8 cellular contexts compared by ENCODE assay signal in the genomic region with DNA sequence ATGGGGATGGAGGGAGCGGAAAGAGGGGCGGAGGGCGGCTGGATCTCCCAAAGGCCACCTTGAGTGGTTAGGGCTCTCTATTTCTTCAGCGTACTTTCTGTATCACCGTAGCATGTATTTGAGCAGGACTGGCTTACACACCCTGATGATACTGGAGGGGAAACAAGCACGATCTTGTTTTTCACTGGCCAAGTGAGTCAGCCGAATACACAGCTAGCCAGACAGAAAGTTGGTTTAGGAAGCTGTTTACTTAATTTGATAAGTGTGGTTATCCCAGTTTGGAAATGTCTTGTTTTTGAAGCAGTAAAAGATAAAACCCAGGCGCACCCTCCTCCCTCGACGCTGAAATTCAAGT. TPM values are rescaled to one million over a fixed set of nuclear protein-coding genes. Genes with fewer than 3 reads are reported as not detected.
DNase-seq lines count a peak whose midpoint lies in the region; ATAC-seq, FAIRE-seq and TF ChIP-seq lines count a peak whose summit lies in the region.

No MANE protein-coding gene starts in this region.

- peaks cover 24% of the 10 kb centered on the region for H3K36me3 Mint-ChIP-seq in activated naive CD4-positive, alpha-beta T cell treated with anti-CD3 and anti-CD28 coated beads, Interleukin-2, amount 10 ng/mL, durations not matched to agents 7 days and 5 days

- H3K4me1 Mint-ChIP-seq in activated naive CD4-positive, alpha-beta T cell treated with anti-CD3 and anti-CD28 coated beads, Interleukin-2, amount 10 ng/mL, durations not matched to agents 7 days and 5 days: peaks cover 65% of the 10 kb centered on the region

- H3K27me3 Mint-ChIP-seq in activated naive CD4-positive, alpha-beta T cell treated with anti-CD3 and anti-CD28 coated beads, Interleukin-2, amount 10 ng/mL, durations not matched to agents 7 days and 5 days: peaks cover 14% of the 10 kb centered on the region

- TF ChIP-seq CTCF in bronchial epithelial cell (IDR thresholded peaks at IDR 0.05; ENCODE audit: insufficient read depth, low read length, severe bottlenecking) (no peak), stomach (IDR thresholded peaks at IDR 0.05) (no peak)

- H3K27ac Mint-ChIP-seq in activated naive CD4-positive, alpha-beta T cell treated with anti-CD3 and anti-CD28 coated beads, Interleukin-2, amount 10 ng/mL, durations not matched to agents 7 days and 5 days: peak overlapping the region; percentile 90

- CTCF ChIA-PET in activated naive CD4-positive, alpha-beta T cell treated with anti-CD3 and anti-CD28 coated beads, Interleukin-2, amount 10 ng/mL, durations not matched to agents 7 days and 5 days (lab: Charles Lee): interaction anchor here (1.0 to 1.2 kb wide), 2 partner anchors 9 to 19 kb away, joined by 3 read pairs; no protein-coding TSS in a partner anchor

- ATAC-seq in left lobe of liver: peak; percentile 17

- no peak for TF ChIP-seq EP300 in stomach (IDR thresholded peaks at IDR 0.05)

- FAIRE-seq in bronchial epithelial cell (lab: Jason Lieb, UNC): no peak

- no peaks in the 10 kb centered on the region for H3K9me3 Mint-ChIP-seq in activated naive CD4-positive, alpha-beta T cell treated with anti-CD3 and anti-CD28 coated beads, Interleukin-2, amount 10 ng/mL, durations not matched to agents 7 days and 5 days

- peaks cover 32 to 60% (median 47%) of the 10 kb centered on the region in 4 donors for H3K4me1 ChIP-seq in stomach

- peak overlapping the region; percentile 89 for H3K4me3 ChIP-seq in MG63
- H3K4me3 ChIP-seq in bronchial epithelial cell (ENCODE audit: low read depth, low read length): peak overlapping the region; percentile 73
- H3K4me3 ChIP-seq in stomach: peak overlapping the region; percentile 69 to 95 (median 90)

- H3K27me3 ChIP-seq in MG63 (no peaks in the 10 kb centered on the region), bronchial epithelial cell (ENCODE audit: control insufficient read depth, insufficient read depth, low read length) (no peaks in the 10 kb centered on the region), stomach (no peaks in the 10 kb centered on the region)

- peak overlapping the region; percentile 100 for H3K4me3 Mint-ChIP-seq in activated naive CD4-positive, alpha-beta T cell treated with anti-CD3 and anti-CD28 coated beads, Interleukin-2, amount 10 ng/mL, durations not matched to agents 7 days and 5 days

- intact Hi-C loops in stomach (cut with DNase I; ENCODE audit: low total_unique reads): no loop called here

- no peak for DNase-seq in activated naive CD4-positive, alpha-beta T cell treated with anti-CD3 and anti-CD28 coated beads, Interleukin-2, amount 10 ng/mL, durations not matched to agents 7 days and 5 days
- DNase-seq in activated naive CD4-positive, alpha-beta T cell treated with anti-CD3 and anti-CD28 coated beads, Interleukin-2, amount 50 U/mL, for 16 hours: no peak
- peak; percentile 26 for DNase-seq in MG63
- peak; percentile 96 for DNase-seq in bronchial epithelial cell (ENCODE audit: low read depth)
- DNase-seq in left lobe of liver (ENCODE audit: low spot score): no peak
- DNase-seq in stomach: no peak
- no peak for DNase-seq in NCI-H345 (lab: John Stamatoyannopoulos, UW)
- no peak for DNase-seq in NCI-H187 (lab: John Stamatoyannopoulos, UW)

- H3K36me3 ChIP-seq in MG63 (peaks cover 5% of the 10 kb centered on the region), bronchial epithelial cell (ENCODE audit: control insufficient read depth, insufficient read depth, low read length) (no peaks in the 10 kb centered on the region), stomach (peaks cover 0 to 15% (median 5%) of the 10 kb centered on the region in 4 donors)

- no peak for TF ChIP-seq POLR2A in stomach (IDR thresholded peaks at IDR 0.05)

- peak overlapping the region; percentile 93 to 98 (median 97) for H3K27ac ChIP-seq in stomach

- no peaks in the 10 kb centered on the region for H3K9me3 ChIP-seq in MG63
- H3K9me3 ChIP-seq in stomach: no peaks in the 10 kb centered on the region

- WGBS in stomach, 5 donors: 0 to 2% (median 1%) methylated on average over 7 to 10 of the region's 10 CpGs

RNA-seq across cellular contexts. Expression of gene RIOK3, which starts 0.5 kb away (rescaled TPM):
- 35.9 and 41.3 TPM in 2 replicates for total RNA-seq in MG63 (2014; rRNA removed; shearing (Covaris generic); ENCODE audit: low replicate concordance)
- total RNA-seq in bronchial epithelial cell: 144 TPM in 2 replicates
- 41.0 TPM for total RNA-seq in left lobe of liver
- total RNA-seq in stomach: 100 to 1,000 TPM in 1 of 5 donors, 10 to 100 TPM in 4; 49.4 to 140 (median 67.2) TPM
- polyA plus RNA-seq in stomach: 10 to 100 TPM; 28.3 to 76.7 (median 52.7) TPM

RNA-seq across cellular contexts. Expression of gene RMC1, which starts 49.7 kb away (rescaled TPM):
- 21.1 and 21.9 TPM in 2 replicates for total RNA-seq in MG63 (2014; rRNA removed; shearing (Covaris generic); ENCODE audit: low replicate concordance)
- 27.4 and 28.4 TPM in 2 replicates for total RNA-seq in bronchial epithelial cell
- 18.0 TPM for total RNA-seq in left lobe of liver
- total RNA-seq in stomach: 10 to 100 TPM in 4 of 5 donors, under 1 TPM in 1; 0.87 to 39.5 (median 25.7) TPM
- 10 to 100 TPM; 29.2 to 41.2 (median 35.6) TPM for polyA plus RNA-seq in stomach

Comparison
In these comparisons a context has a peak if more than half of its experiments do, and no peak if none do; other contexts are left out.
1. DNase-seq: peak in MG63 (single experiment) and bronchial epithelial cell (single experiment); none in activated naive CD4-positive, alpha-beta T cell treated with anti-CD3 and anti-CD28 coated beads, Interleukin-2, amount 10 ng/mL, durations not matched to agents 7 days and 5 days (single experiment), activated naive CD4-positive, alpha-beta T cell treated with anti-CD3 and anti-CD28 coated beads, Interleukin-2, amount 50 U/mL, for 16 hours (single experiment), left lobe of liver (single experiment), stomach (single experiment), NCI-H345 (single experiment) and NCI-H187 (0 of 2).
2. Peak in every context shown above with its lines, with median percentiles within 50 percentile points of each other: H3K4me3 ChIP-seq.